In genomic region chr1:85605519-85606413, GRCh38 we compare ENCODE assay signal across 11 cellular contexts. TPM values are rescaled to one million over a fixed set of nuclear protein-coding genes. Genes with fewer than 3 reads are reported as not detected.
DNase-seq lines count a peak whose midpoint lies in the region; ATAC-seq and TF ChIP-seq lines count a peak whose summit lies in the region.
"Had no signal": no experiment of that assay in that cellular context is flagged by ENCODE, and none has a peak within 500 bp of the region (broad histone marks: within the 10 kb centered on the region; RNA-seq: fewer than 3 reads in every experiment).

No MANE protein-coding gene starts in this region.

- intact Hi-C loops in Right ventricle myocardium superior (cut with DNase I) (no loop called here), cardiac septum (cut with DNase I) (no loop called here)

- H3K27me3 ChIP-seq in gastroesophageal sphincter: no peaks in the 10 kb centered on the region

- DNase-seq in Right ventricle myocardium superior: no peak
- DNase-seq in cardiac septum (ENCODE audit: low spot score): no peak
- DNase-seq in SK-MEL-5 (ENCODE audit: low read depth, low spot score): peak; percentile 44
- DNase-seq in islet precursor cell: peak; percentile 29
- no peak for DNase-seq in activated gamma-delta T cell treated with Interleukin-2 at 50 U/mL for 16 hours
- no peak for DNase-seq in NCI-H1436 (lab: John Stamatoyannopoulos, UW)
- no peak for DNase-seq in NCI-H510A treated with DMSO at 0.1 percent for 48 hours (lab: John Stamatoyannopoulos, UW)
- DNase-seq: activated T-cell treated with anti-CD3 and anti-CD28 coated beads, Interleukin-2, amount 50 U/mL, for 72 hours had no signal

- in situ Hi-C loops in SK-MEL-5 (cut with HindIII; ENCODE audit: low pct_unique_long_range_greater_than_20kb, low sequenced_read_pairs): no loop called here

- TF ChIP-seq POLR2A in gastroesophageal sphincter (IDR thresholded peaks at IDR 0.05): no peak

- no peak for TF ChIP-seq CTCF in gastroesophageal sphincter (IDR thresholded peaks at IDR 0.05)

- no peak overlapping the region for H3K4me3 ChIP-seq in gastroesophageal sphincter
- H3K4me3 ChIP-seq: K562 had no signal

- no peaks in the 10 kb centered on the region for H3K36me3 ChIP-seq in gastroesophageal sphincter

- no peak for TF ChIP-seq EP300 in gastroesophageal sphincter (IDR thresholded peaks at IDR 0.05)

- ATAC-seq in Right ventricle myocardium superior (ENCODE audit: poor library complexity): peak; percentile 67
- ATAC-seq in gastroesophageal sphincter: no peak
- ATAC-seq: activated T-cell treated with anti-CD3 and anti-CD28 coated beads, Interleukin-2, amount 50 U/mL, for 72 hours; K562 had no signal

- 95 to 100% methylated on average over 3 to 6 of the region's 8 CpGs for WGBS in gastroesophageal sphincter (ENCODE audit: low coverage in 1 of 2), 2 donors

- H3K27ac ChIP-seq in gastroesophageal sphincter: no peak overlapping the region

- H3K4me1 ChIP-seq in gastroesophageal sphincter: peaks cover 0 to 18% (median 0%) of the 10 kb centered on the region in 3 donors

- no peaks in the 10 kb centered on the region for H3K9me3 ChIP-seq in gastroesophageal sphincter

RNA-seq across cellular contexts. Expression of gene CCN1, which starts 25.2 kb away (rescaled TPM):
- total RNA-seq in Right ventricle myocardium superior (29.4 TPM), cardiac septum (143 TPM), gastroesophageal sphincter (100 to 1,000 TPM in 1 of 4 donors, 10 to 100 TPM in 3; 41.2 to 121 (median 62.9) TPM)
- total RNA-seq in SK-MEL-5 (2014; rRNA removed; shearing (Covaris generic)): 0.27 and 0.29 TPM in 2 replicates
- polyA plus RNA-seq in SK-MEL-5 (2015; cell fraction: cytosol; rRNA removed): 4.5 and 4.8 TPM in 2 replicates
- polyA plus RNA-seq in SK-MEL-5 (2015; cell fraction: nucleus; rRNA removed): 9.1 and 10.6 TPM in 2 replicates
- total RNA-seq: mononuclear cell had no signal

Comparison
In these comparisons a context has a peak if more than half of its experiments do, and no peak if none do; other contexts are left out.
1. DNase-seq: peak in SK-MEL-5 (single experiment) and islet precursor cell (single experiment); none in Right ventricle myocardium superior (single experiment), cardiac septum (single experiment), activated gamma-delta T cell treated with Interleukin-2 at 50 U/mL for 16 hours (single experiment), NCI-H1436 (single experiment) and NCI-H510A treated with DMSO at 0.1 percent for 48 hours (single experiment).
2. RNA of gene CCN1, which starts 25.2 kb away (total RNA-seq): 143 TPM in cardiac septum (single experiment), 41.2 to 121 TPM in gastroesophageal sphincter and 29.4 TPM in Right ventricle myocardium superior (single experiment); 0.27 to 0.29 TPM in SK-MEL-5; every median in the first group is over 10 times any median in the second.